In the genomic region with DNA sequence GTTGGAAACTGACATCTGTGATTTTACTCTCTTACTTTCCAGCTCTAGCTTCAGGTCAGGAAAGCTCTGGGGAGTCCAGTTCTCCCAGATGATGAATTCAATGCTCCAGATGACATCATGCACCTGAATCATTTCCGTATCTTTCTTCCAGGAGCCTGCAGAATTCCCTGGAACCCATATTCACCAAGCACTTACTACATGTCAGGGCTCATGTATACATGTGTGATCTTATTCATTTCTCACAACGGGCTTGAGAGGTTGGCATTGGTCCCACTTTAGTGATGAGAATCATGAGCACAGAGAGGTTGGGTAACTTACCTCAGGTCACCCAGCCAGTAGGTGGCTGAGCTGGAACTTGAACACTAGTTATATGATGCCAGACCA, we compare ENCODE assay signal across 14 cellular contexts. TPM values are rescaled to one million over a fixed set of nuclear protein-coding genes. Genes with fewer than 3 reads are reported as not detected.
A peak's percentile ranks its signal among the peaks of the same experiment; 100 is the strongest.
DNase-seq lines count a peak whose midpoint lies in the region; ATAC-seq and TF ChIP-seq lines count a peak whose summit lies in the region.
"Had no signal": no experiment of that assay in that cellular context is flagged by ENCODE, and none has a peak within 500 bp of the region (broad histone marks: within the 10 kb centered on the region; RNA-seq: fewer than 3 reads in every experiment).

No MANE protein-coding gene starts in this region.

- TF ChIP-seq POLR2A in heart left ventricle (IDR thresholded peaks at IDR 0.05), result no peak

- DNase-seq in heart left ventricle (no peak), right cardiac atrium (no peak), RKO (ENCODE audit: low spot score) (peak; percentile 60), epithelial cell of prostate (ENCODE audit: low read depth, low spot score) (peak; percentile 72), stromal cell of bone marrow (ENCODE audit: low read depth) (peak; percentile 28), NOMO-1 treated with dmso at 0.1 percent for 144 hours (lab: John Stamatoyannopoulos, UW; ENCODE audit: unreplicated experiment) (no peak), NCI-H2196 treated with DMSO at 0.1 percent for 48 hours (lab: John Stamatoyannopoulos, UW; ENCODE audit: unreplicated experiment) (no peak)
- DNase-seq: activated CD4-positive, alpha-beta T cell treated with anti-CD3 and anti-CD28 coated beads for 1 hour; central memory CD4-positive, alpha-beta T cell; MM.1S; NCI-H1694 treated with DMSO at 0.1 percent for 48 hours; NCI-H510A had no signal

- H3K4me3 ChIP-seq in heart left ventricle (no peak overlapping the region), right cardiac atrium (ENCODE audit: low read length) (no peak overlapping the region)

- no peaks in the 10 kb centered on the region for H3K36me3 ChIP-seq in heart left ventricle

- H3K9me3 ChIP-seq in heart left ventricle (no peaks in the 10 kb centered on the region), right cardiac atrium (ENCODE audit: control insufficient read depth, low read length) (no peaks in the 10 kb centered on the region)

- intact Hi-C loops in heart left ventricle (cut with DNase I) (no loop called here), right cardiac atrium (cut with DNase I) (no loop called here)

- H3K27me3 ChIP-seq in heart left ventricle, result no peaks in the 10 kb centered on the region
- no peaks in the 10 kb centered on the region for H3K27me3 ChIP-seq in right cardiac atrium (ENCODE audit: control insufficient read depth, insufficient read depth)

- H3K27ac ChIP-seq in heart left ventricle (peak overlapping the region in 9 of 12 donors; percentile 1 to 83 (median 64)), right cardiac atrium (ENCODE audit: low read length) (no peak overlapping the region), epithelial cell of prostate (peak overlapping the region; percentile 98)

- WGBS in heart left ventricle, 4 donors, result 52 to 65% (median 59%) methylated on average over 2 of the region's 2 CpGs
- WGBS in right cardiac atrium, result 70% methylated on average over 2 of the region's 2 CpGs

- peaks cover 0 to 35% (median 16%) of the 10 kb centered on the region in 12 donors for H3K4me1 ChIP-seq in heart left ventricle
- peaks cover 5% of the 10 kb centered on the region for H3K4me1 ChIP-seq in right cardiac atrium (ENCODE audit: control insufficient read depth, insufficient read depth, low read length)

- ATAC-seq in heart left ventricle, result peak in 2 of 4 donors; percentile 59 to 80
- ATAC-seq in right cardiac atrium, result no peak
- ATAC-seq in HG03378 (IDR thresholded peaks at IDR 0.05; ENCODE audit: unreplicated experiment), result no peak

- TF ChIP-seq CTCF in heart left ventricle (IDR thresholded peaks at IDR 0.05), result no peak

RNA-seq across cellular contexts. Expression of gene PGF, which starts 10.4 kb away (rescaled TPM):
- 10 to 100 TPM in 2 of 9 donors, 1 to 10 TPM in 7; 4.1 to 30.4 (median 5.9) TPM for total RNA-seq in heart left ventricle
- polyA plus RNA-seq in heart left ventricle, result 1 to 10 TPM; 5.0 to 9.7 TPM
- total RNA-seq in right cardiac atrium, result 1 to 10 TPM; 2.9 to 5.9 (median 4.1) TPM
- polyA plus RNA-seq in right cardiac atrium, result 4.3 TPM
- polyA plus RNA-seq: neural cell had no signal

RNA-seq across cellular contexts. Expression of gene EIF2B2, which starts 37.0 kb away (rescaled TPM):
- total RNA-seq in heart left ventricle (10 to 100 TPM; 26.2 to 40.9 (median 30.3) TPM), right cardiac atrium (10 to 100 TPM; 29.4 to 39.9 (median 35.9) TPM)
- polyA plus RNA-seq in heart left ventricle (10 to 100 TPM; 16.0 to 68.8 TPM), right cardiac atrium (25.9 TPM)

RNA-seq across cellular contexts. Expression of gene RPS6KL1, which starts 42.7 kb away (rescaled TPM):
- total RNA-seq in heart left ventricle (10 to 100 TPM in 8 of 9 donors, 1 to 10 TPM in 1; 8.3 to 26.8 (median 17.8) TPM), right cardiac atrium (10 to 100 TPM; 13.9 to 20.7 (median 17.3) TPM)
- polyA plus RNA-seq in heart left ventricle (10 to 100 TPM; 12.0 to 18.6 TPM), right cardiac atrium (10.5 TPM)

Comparison
In these comparisons a context has a peak if more than half of its experiments do, and no peak if none do; other contexts are left out.
1. DNase-seq: peak in RKO (single experiment), epithelial cell of prostate (single experiment) and stromal cell of bone marrow (single experiment); none in heart left ventricle (0 of 5), right cardiac atrium (0 of 3), NOMO-1 treated with dmso at 0.1 percent for 144 hours (single experiment) and NCI-H2196 treated with DMSO at 0.1 percent for 48 hours (single experiment).